ENCODE assay signal across 24 cellular contexts in the genomic region with DNA sequence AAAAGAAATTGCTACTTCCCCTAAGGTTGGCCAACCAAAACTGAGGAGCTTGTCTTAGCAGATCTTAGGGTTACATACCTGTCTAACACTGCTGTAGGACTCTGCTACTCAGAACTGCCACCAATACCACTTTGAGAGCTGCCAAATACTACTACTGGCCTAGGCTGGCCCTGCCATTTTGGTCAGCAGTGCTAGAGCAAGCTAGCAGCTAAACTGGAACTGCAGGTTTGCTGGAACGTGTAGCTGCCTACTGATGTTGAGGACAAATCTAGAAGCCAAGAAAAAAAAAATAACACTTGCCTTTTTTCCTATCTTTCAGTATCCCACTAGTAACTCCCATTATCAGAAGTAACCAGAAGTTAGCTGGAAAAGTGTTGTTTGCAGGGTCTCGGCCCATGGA.
"Had no signal": no experiment of that assay in that cellular context is flagged by ENCODE, and none has a peak within 500 bp of the region (broad histone marks: within the 10 kb centered on the region; RNA-seq: fewer than 3 reads in every experiment).

No MANE protein-coding gene starts in this region.

- H3K27ac ChIP-seq: ascending aorta, breast epithelium, coronary artery, dorsolateral prefrontal cortex, esophagus squamous epithelium, gastroesophageal sphincter, heart right ventricle, hepatocyte had no signal

- H3K27me3 ChIP-seq: ascending aorta, breast epithelium, esophagus squamous epithelium, gastroesophageal sphincter, heart right ventricle, hepatocyte had no signal

- H3K9me3 ChIP-seq: ascending aorta, breast epithelium, esophagus squamous epithelium, gastroesophageal sphincter, heart right ventricle had no signal

- H3K4me1 ChIP-seq: ascending aorta, breast epithelium had no signal

- H3K4me3 ChIP-seq: ascending aorta, breast epithelium, coronary artery, dorsolateral prefrontal cortex, esophagus squamous epithelium, gastroesophageal sphincter, heart right ventricle, hepatocyte had no signal

- H3K36me3 ChIP-seq: ascending aorta, breast epithelium, esophagus squamous epithelium, gastroesophageal sphincter had no signal

- H3K79me2 ChIP-seq: hepatocyte had no signal

- H3K4me2 ChIP-seq: hepatocyte had no signal

- DNase-seq: activated CD4-positive, alpha-beta memory T cell treated with anti-CD3 and anti-CD28 coated beads for 36 hours; activated CD4-positive, alpha-beta T cell treated with anti-CD3 and anti-CD28 coated beads for 36 hours; activated CD4-positive, alpha-beta T cell treated with anti-CD3 and anti-CD28 coated beads, Interleukin-2, amount 10 ng/mL, durations not matched to agents 24 days and 14 days; activated CD4-positive, CD25-positive, alpha-beta regulatory T cell; activated CD4-positive, CD25-positive, alpha-beta regulatory T cell treated with anti-CD3 and anti-CD28 coated beads, Interleukin-2, amount 50 U/mL, for 72 hours; activated CD8-positive, alpha-beta memory T cell treated with anti-CD3 and anti-CD28 coated beads, Interleukin-2, amount 10 ng/mL, durations not matched to agents 7 days and 5 days; activated CD8-positive, alpha-beta memory T cell treated with anti-CD3 and anti-CD28 coated beads, Interleukin-2, amount 50 U/mL, for 4 hours; activated CD8-positive, alpha-beta T cell treated with anti-CD3 and anti-CD28 coated beads, Interleukin-2, amount 10 ng/mL, durations not matched to agents 7 days and 5 days; activated effector memory CD4-positive, alpha-beta T cell treated with anti-CD3 and anti-CD28 coated beads, Interleukin-2, amount 50 U/mL, for 16 hours; activated naive CD4-positive, alpha-beta T cell treated with anti-CD3 and anti-CD28 coated beads for 36 hours; activated naive CD8-positive, alpha-beta T cell treated with anti-CD3 and anti-CD28 coated beads, Interleukin-2, amount 10 ng/mL, durations not matched to agents 7 days and 5 days; activated T-cell treated with anti-CD3 and anti-CD28 coated beads, Interleukin-2, amount 50 U/mL, for 1 hour; activated T-cell treated with anti-CD3 and anti-CD28 coated beads, Interleukin-2, amount 50 U/mL, for 48 hours; dorsolateral prefrontal cortex; effector memory CD4-positive, alpha-beta T cell; esophagus squamous epithelium; foreskin melanocyte; heart right ventricle; T-helper 2 cell had no signal

- H2AFZ ChIP-seq: hepatocyte had no signal
